ENCODE assay signal across 7 cellular contexts in genomic region chr7:87907136-87907906, GRCh38. TPM values are rescaled to one million over a fixed set of nuclear protein-coding genes. Genes with fewer than 3 reads are reported as not detected.
DNase-seq lines count a peak whose midpoint lies in the region; ATAC-seq, FAIRE-seq and TF ChIP-seq lines count a peak whose summit lies in the region.
"Not testable (repeated sequence)": the region's sequence is repeated elsewhere in the genome, so short reads cannot be mapped to it uniquely, and the experiment has no call there.

No MANE protein-coding gene starts in this region.

- not testable (repeated sequence) for TF ChIP-seq POLR2A in GM12892 (IDR thresholded peaks at IDR 0.05; ENCODE audit: low read depth, low read length)

- not testable (repeated sequence) for ATAC-seq in CD4-positive, alpha-beta T cell (ENCODE audit: poor library complexity); activated T-cell treated with anti-CD3 and anti-CD28 coated beads, Interleukin-2, amount 50 U/mL, for 72 hours (replicated peaks in 1 of 2); naive thymus-derived CD4-positive, alpha-beta T cell

- not testable (repeated sequence) for DNase-seq in CD4-positive, alpha-beta T cell; GM12892 (ENCODE audit: insufficient read length); activated T-cell treated with anti-CD3 and anti-CD28 coated beads, Interleukin-2, amount 50 U/mL, for 72 hours; naive thymus-derived CD4-positive, alpha-beta T cell
- peak; percentile 34 for DNase-seq in SK-N-MC (ENCODE audit: low read depth, low spot score)
- DNase-seq in bronchial epithelial cell (ENCODE audit: low read depth): peak; percentile 21
- peak; percentile 44 for DNase-seq in fibroblast of mammary gland (ENCODE audit: low read depth)

- not testable (repeated sequence) for H3K27ac ChIP-seq in CD4-positive, alpha-beta T cell (ENCODE audit: low read depth, low read length); naive thymus-derived CD4-positive, alpha-beta T cell (ENCODE audit: low read depth, low read length)
- peak overlapping the region; percentile 85 for H3K27ac ChIP-seq in SK-N-MC

- H3K27ac Mint-ChIP-seq in CD4-positive, alpha-beta T cell: peak overlapping the region; percentile 10
- peak overlapping the region; percentile 22 for H3K27ac Mint-ChIP-seq in activated T-cell treated with anti-CD3 and anti-CD28 coated beads, Interleukin-2, amount 50 U/mL, for 72 hours
- peak overlapping the region in 6 of 9 donors; percentile 15 to 79 (median 55) for H3K27ac Mint-ChIP-seq in naive thymus-derived CD4-positive, alpha-beta T cell

- CTCF ChIA-PET in CD4-positive, alpha-beta T cell (lab: Charles Lee); naive thymus-derived CD4-positive, alpha-beta T cell (lab: Charles Lee): not testable (repeated sequence)

- not testable (repeated sequence) for H3K27me3 ChIP-seq in CD4-positive, alpha-beta T cell (ENCODE audit: control insufficient read depth, insufficient read depth, low read length); bronchial epithelial cell (ENCODE audit: control insufficient read depth, insufficient read depth, low read length); naive thymus-derived CD4-positive, alpha-beta T cell (ENCODE audit: control insufficient read depth in 2 of 2, insufficient read depth in 2 of 2, low read length in 2 of 2)

- not testable (repeated sequence) for H3K9me3 ChIP-seq in CD4-positive, alpha-beta T cell (ENCODE audit: control insufficient read depth, low read length); SK-N-MC (ENCODE audit: low read depth, low read length); naive thymus-derived CD4-positive, alpha-beta T cell (ENCODE audit: control insufficient read depth in 2 of 3, low read length in 3 of 3)

- not testable (repeated sequence) for H3K4me1 Mint-ChIP-seq in CD4-positive, alpha-beta T cell (ENCODE audit: low read depth); activated T-cell treated with anti-CD3 and anti-CD28 coated beads, Interleukin-2, amount 50 U/mL, for 72 hours (ENCODE audit: low read depth)
- peaks cover 0 to 20% (median 11%) of the 10 kb centered on the region in 7 donors for H3K4me1 Mint-ChIP-seq in naive thymus-derived CD4-positive, alpha-beta T cell

- FAIRE-seq in GM12892 (lab: Jason Lieb, UNC): peak; percentile 44
- FAIRE-seq in bronchial epithelial cell (lab: Jason Lieb, UNC): not testable (repeated sequence)

- not testable (repeated sequence) for H3K4me3 Mint-ChIP-seq in CD4-positive, alpha-beta T cell; activated T-cell treated with anti-CD3 and anti-CD28 coated beads, Interleukin-2, amount 50 U/mL, for 72 hours; naive thymus-derived CD4-positive, alpha-beta T cell

- H3K36me3 ChIP-seq in SK-N-MC (ENCODE audit: insufficient read depth, low read length): peaks cover 61% of the 10 kb centered on the region
- H3K36me3 ChIP-seq in bronchial epithelial cell (ENCODE audit: control insufficient read depth, insufficient read depth, low read length): not testable (repeated sequence)
- peaks cover 0 to 12% (median 0%) of the 10 kb centered on the region in 3 experiments for H3K36me3 ChIP-seq in naive thymus-derived CD4-positive, alpha-beta T cell (ENCODE audit: control insufficient read depth in 2 of 3, insufficient read depth in 3 of 3, low read length in 3 of 3)

- not testable (repeated sequence) for H3K4me1 ChIP-seq in naive thymus-derived CD4-positive, alpha-beta T cell (ENCODE audit: control insufficient read depth in 2 of 2, insufficient read depth in 2 of 2, low read length in 2 of 2)

- H3K9ac ChIP-seq in SK-N-MC (ENCODE audit: insufficient read length): peak overlapping the region; percentile 37

- not testable (repeated sequence) for TF ChIP-seq CTCF in CD4-positive, alpha-beta T cell (IDR thresholded peaks at IDR 0.05); bronchial epithelial cell (IDR thresholded peaks at IDR 0.05; ENCODE audit: insufficient read depth, low read length, severe bottlenecking); fibroblast of mammary gland (conservative IDR thresholded peaks at IDR 0.05; ENCODE audit: control insufficient read depth, insufficient read depth, low read depth, low read length)

- H3K9me3 Mint-ChIP-seq in CD4-positive, alpha-beta T cell; activated T-cell treated with anti-CD3 and anti-CD28 coated beads, Interleukin-2, amount 50 U/mL, for 72 hours; naive thymus-derived CD4-positive, alpha-beta T cell: not testable (repeated sequence)

- intact Hi-C loops in CD4-positive, alpha-beta T cell (cut with DNase I, micrococcal nuclease); naive thymus-derived CD4-positive, alpha-beta T cell (cut with micrococcal nuclease): not testable (repeated sequence)

- POLR2A ChIA-PET in CD4-positive, alpha-beta T cell (lab: Charles Lee); naive thymus-derived CD4-positive, alpha-beta T cell (lab: Charles Lee): not testable (repeated sequence)

- H3K4me3 ChIP-seq in SK-N-MC; bronchial epithelial cell (ENCODE audit: low read depth, low read length); fibroblast of mammary gland (ENCODE audit: control insufficient read depth, low read depth, low read length); naive thymus-derived CD4-positive, alpha-beta T cell (ENCODE audit: low read length): not testable (repeated sequence)

- H3K27me3 Mint-ChIP-seq in CD4-positive, alpha-beta T cell; activated T-cell treated with anti-CD3 and anti-CD28 coated beads, Interleukin-2, amount 50 U/mL, for 72 hours (ENCODE audit: low read depth); naive thymus-derived CD4-positive, alpha-beta T cell: not testable (repeated sequence)

- H3K36me3 Mint-ChIP-seq in CD4-positive, alpha-beta T cell (ENCODE audit: low read depth): peaks cover 27% of the 10 kb centered on the region
- peaks cover 5 to 20% of the 10 kb centered on the region in 2 donors for H3K36me3 Mint-ChIP-seq in activated T-cell treated with anti-CD3 and anti-CD28 coated beads, Interleukin-2, amount 50 U/mL, for 72 hours (ENCODE audit: insufficient read depth in 2 of 2)
- H3K36me3 Mint-ChIP-seq in naive thymus-derived CD4-positive, alpha-beta T cell: peaks cover 0 to 19% (median 11%) of the 10 kb centered on the region in 5 donors

RNA-seq across cellular contexts. Expression of gene ADAM22, which starts 26.7 kb away (rescaled TPM):
- total RNA-seq in CD4-positive, alpha-beta T cell: under 1 TPM; 0.60 to 0.64 TPM
- 8.5 TPM for polyA plus RNA-seq in GM12892 (2012; ENCODE audit: missing spikeins)
- total RNA-seq in activated T-cell treated with anti-CD3 and anti-CD28 coated beads, Interleukin-2, amount 50 U/mL, for 72 hours: 1 to 10 TPM; 2.5 to 3.2 TPM
- total RNA-seq in bronchial epithelial cell: under 0.01 TPM in 1 of 2 replicates, not detected in the other
- 1 to 10 TPM; 1.1 to 7.1 (median 3.1) TPM for total RNA-seq in naive thymus-derived CD4-positive, alpha-beta T cell
- polyA plus RNA-seq in naive thymus-derived CD4-positive, alpha-beta T cell: under 1 TPM; 0.79 to 0.92 TPM

RNA-seq across cellular contexts. Expression of gene DBF4, which starts 31.0 kb away (rescaled TPM):
- total RNA-seq in CD4-positive, alpha-beta T cell: 10 to 100 TPM; 58.1 to 61.9 TPM
- 44.3 TPM for polyA plus RNA-seq in GM12892 (2012; ENCODE audit: missing spikeins)
- total RNA-seq in activated T-cell treated with anti-CD3 and anti-CD28 coated beads, Interleukin-2, amount 50 U/mL, for 72 hours: 10 to 100 TPM; 65.4 to 75.7 TPM
- 5.8 and 9.7 TPM in 2 replicates for total RNA-seq in bronchial epithelial cell
- total RNA-seq in naive thymus-derived CD4-positive, alpha-beta T cell: 10 to 100 TPM; 31.2 to 46.5 (median 38.4) TPM
- 10 to 100 TPM; 21.2 to 27.7 TPM for polyA plus RNA-seq in naive thymus-derived CD4-positive, alpha-beta T cell

RNA-seq across cellular contexts. Expression of gene SLC25A40, which starts 31.2 kb away (rescaled TPM):
- total RNA-seq in CD4-positive, alpha-beta T cell: 10 to 100 TPM in 1 of 2 experiments, 1 to 10 TPM in 1; 9.4 to 11.1 TPM
- polyA plus RNA-seq in GM12892 (2012; ENCODE audit: missing spikeins): 28.4 TPM
- total RNA-seq in activated T-cell treated with anti-CD3 and anti-CD28 coated beads, Interleukin-2, amount 50 U/mL, for 72 hours: 10 to 100 TPM; 50.3 to 53.1 TPM
- total RNA-seq in bronchial epithelial cell: 2.6 and 3.9 TPM in 2 replicates
- total RNA-seq in naive thymus-derived CD4-positive, alpha-beta T cell: 10 to 100 TPM; 15.2 to 50.2 (median 27.5) TPM
- 10 to 100 TPM; 10.7 to 11.0 TPM for polyA plus RNA-seq in naive thymus-derived CD4-positive, alpha-beta T cell
